In the genomic region with DNA sequence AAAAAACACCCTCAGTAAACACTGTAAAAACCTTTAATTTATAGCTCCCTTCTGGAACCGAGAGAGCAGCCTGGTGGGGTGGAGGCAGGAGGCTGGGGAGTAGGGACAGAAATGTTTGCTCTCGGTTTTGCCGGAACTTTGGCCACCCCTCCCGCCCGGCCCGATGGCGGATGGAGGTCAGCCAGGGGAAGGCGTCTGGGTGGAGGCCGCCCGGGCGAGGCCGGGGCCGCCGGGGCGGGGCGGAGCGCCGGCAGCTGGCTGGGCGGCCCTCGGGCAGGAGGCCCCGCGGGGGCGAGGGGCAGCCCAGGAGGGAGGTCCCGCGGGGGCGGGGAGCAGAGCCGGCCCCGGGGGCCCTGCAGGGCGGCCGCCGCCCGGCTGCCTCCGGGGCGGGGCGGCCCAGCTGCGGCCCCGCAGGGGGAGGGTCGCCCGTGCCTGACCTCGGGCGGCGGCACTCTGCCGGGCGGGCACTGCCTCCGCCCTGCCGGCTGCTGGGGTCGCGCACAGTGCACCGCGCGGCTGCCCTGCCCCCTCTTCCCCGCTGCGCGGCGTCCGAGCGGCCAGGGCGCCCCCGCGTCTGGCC, we compare ENCODE assay signal across 1 cellular context.
TF ChIP-seq lines count a peak whose summit lies in the region.

No MANE protein-coding gene starts in this region.

TF ChIP-seq in HepG2, 621 proteins besides CTCF, POLR2A, EP300 and RAD21 (continued from another document and continues in another):
- TF ChIP-seq, protein P1, sequence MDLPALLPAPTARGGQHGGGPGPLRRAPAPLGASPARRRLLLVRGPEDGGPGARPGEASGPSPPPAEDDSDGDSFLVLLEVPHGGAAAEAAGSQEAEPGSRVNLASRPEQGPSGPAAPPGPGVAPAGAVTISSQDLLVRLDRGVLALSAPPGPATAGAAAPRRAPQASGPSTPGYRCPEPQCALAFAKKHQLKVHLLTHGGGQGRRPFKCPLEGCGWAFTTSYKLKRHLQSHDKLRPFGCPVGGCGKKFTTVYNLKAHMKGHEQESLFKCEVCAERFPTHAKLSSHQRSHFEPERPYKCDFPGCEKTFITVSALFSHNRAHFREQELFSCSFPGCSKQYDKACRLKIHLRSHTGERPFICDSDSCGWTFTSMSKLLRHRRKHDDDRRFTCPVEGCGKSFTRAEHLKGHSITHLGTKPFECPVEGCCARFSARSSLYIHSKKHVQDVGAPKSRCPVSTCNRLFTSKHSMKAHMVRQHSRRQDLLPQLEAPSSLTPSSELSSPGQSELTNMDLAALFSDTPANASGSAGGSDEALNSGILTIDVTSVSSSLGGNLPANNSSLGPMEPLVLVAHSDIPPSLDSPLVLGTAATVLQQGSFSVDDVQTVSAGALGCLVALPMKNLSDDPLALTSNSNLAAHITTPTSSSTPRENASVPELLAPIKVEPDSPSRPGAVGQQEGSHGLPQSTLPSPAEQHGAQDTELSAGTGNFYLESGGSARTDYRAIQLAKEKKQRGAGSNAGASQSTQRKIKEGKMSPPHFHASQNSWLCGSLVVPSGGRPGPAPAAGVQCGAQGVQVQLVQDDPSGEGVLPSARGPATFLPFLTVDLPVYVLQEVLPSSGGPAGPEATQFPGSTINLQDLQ (CRISPR knock-in tag; IDR thresholded peaks at IDR 0.05): no peak
- TF ChIP-seq NFIC (IDR thresholded peaks at IDR 0.05; ENCODE audit: low read length) (no peak), ZNF546 (CRISPR knock-in tag; conservative IDR thresholded peaks at IDR 0.05) (no peak), RFXAP (CRISPR knock-in tag; IDR thresholded peaks at IDR 0.05; ENCODE audit: borderline replicate concordance) (no peak), KMT2A (CRISPR knock-in tag; IDR thresholded peaks at IDR 0.05) (no peak), THAP11 (CRISPR knock-in tag; IDR thresholded peaks at IDR 0.05) (no peak), TGIF2 (CRISPR knock-in tag; IDR thresholded peaks at IDR 0.05) (no peak), SIX1 (CRISPR knock-in tag; IDR thresholded peaks at IDR 0.05; ENCODE audit: borderline replicate concordance) (no peak), ZNF138 (CRISPR knock-in tag; IDR thresholded peaks at IDR 0.05; ENCODE audit: low read depth) (no peak), NPAS2 (CRISPR knock-in tag; IDR thresholded peaks at IDR 0.05; ENCODE audit: borderline replicate concordance) (no peak), ZNF614 (CRISPR knock-in tag; IDR thresholded peaks at IDR 0.05; ENCODE audit: borderline replicate concordance) (no peak), AGO2 (optimal IDR thresholded peaks at IDR 0.05; ENCODE audit: low read depth, low read length) (no peak), ZNF343 (CRISPR knock-in tag; IDR thresholded peaks at IDR 0.05) (no peak), ZNF570 (CRISPR knock-in tag; IDR thresholded peaks at IDR 0.05; ENCODE audit: borderline replicate concordance) (no peak), PPARG (CRISPR knock-in tag; conservative IDR thresholded peaks at IDR 0.05) (no peak), CREB1 (IDR thresholded peaks at IDR 0.05) (no peak), CREB1 (CRISPR knock-in tag; IDR thresholded peaks at IDR 0.05) (no peak), ZNF207 (IDR thresholded peaks at IDR 0.05; ENCODE audit: borderline replicate concordance) (no peak), XRCC5 (optimal IDR thresholded peaks at IDR 0.05; ENCODE audit: low read length) (peak; percentile 34), HMG20B (CRISPR knock-in tag; conservative IDR thresholded peaks at IDR 0.05) (no peak), ZFP36 (IDR thresholded peaks at IDR 0.05; ENCODE audit: borderline replicate concordance, low read depth, low read length, partially characterized antibody) (no peak), KDM2A (CRISPR knock-in tag; IDR thresholded peaks at IDR 0.05; ENCODE audit: borderline replicate concordance, low read depth) (0 out of 2 replicates have a peak, but pooled peaks have one; percentile 40), BHLHE40 (IDR thresholded peaks at IDR 0.05; ENCODE audit: low read length) (peak; percentile 70), RFX1 (IDR thresholded peaks at IDR 0.05) (no peak)
- TF ChIP-seq, protein P2, sequence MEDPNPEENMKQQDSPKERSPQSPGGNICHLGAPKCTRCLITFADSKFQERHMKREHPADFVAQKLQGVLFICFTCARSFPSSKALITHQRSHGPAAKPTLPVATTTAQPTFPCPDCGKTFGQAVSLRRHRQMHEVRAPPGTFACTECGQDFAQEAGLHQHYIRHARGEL (CRISPR knock-in tag; IDR thresholded peaks at IDR 0.05): no peak
- TF ChIP-seq, protein P3, sequence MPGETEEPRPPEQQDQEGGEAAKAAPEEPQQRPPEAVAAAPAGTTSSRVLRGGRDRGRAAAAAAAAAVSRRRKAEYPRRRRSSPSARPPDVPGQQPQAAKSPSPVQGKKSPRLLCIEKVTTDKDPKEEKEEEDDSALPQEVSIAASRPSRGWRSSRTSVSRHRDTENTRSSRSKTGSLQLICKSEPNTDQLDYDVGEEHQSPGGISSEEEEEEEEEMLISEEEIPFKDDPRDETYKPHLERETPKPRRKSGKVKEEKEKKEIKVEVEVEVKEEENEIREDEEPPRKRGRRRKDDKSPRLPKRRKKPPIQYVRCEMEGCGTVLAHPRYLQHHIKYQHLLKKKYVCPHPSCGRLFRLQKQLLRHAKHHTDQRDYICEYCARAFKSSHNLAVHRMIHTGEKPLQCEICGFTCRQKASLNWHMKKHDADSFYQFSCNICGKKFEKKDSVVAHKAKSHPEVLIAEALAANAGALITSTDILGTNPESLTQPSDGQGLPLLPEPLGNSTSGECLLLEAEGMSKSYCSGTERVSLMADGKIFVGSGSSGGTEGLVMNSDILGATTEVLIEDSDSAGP (CRISPR knock-in tag; IDR thresholded peaks at IDR 0.05; ENCODE audit: borderline replicate concordance): no peak
- TF ChIP-seq, protein P4, sequence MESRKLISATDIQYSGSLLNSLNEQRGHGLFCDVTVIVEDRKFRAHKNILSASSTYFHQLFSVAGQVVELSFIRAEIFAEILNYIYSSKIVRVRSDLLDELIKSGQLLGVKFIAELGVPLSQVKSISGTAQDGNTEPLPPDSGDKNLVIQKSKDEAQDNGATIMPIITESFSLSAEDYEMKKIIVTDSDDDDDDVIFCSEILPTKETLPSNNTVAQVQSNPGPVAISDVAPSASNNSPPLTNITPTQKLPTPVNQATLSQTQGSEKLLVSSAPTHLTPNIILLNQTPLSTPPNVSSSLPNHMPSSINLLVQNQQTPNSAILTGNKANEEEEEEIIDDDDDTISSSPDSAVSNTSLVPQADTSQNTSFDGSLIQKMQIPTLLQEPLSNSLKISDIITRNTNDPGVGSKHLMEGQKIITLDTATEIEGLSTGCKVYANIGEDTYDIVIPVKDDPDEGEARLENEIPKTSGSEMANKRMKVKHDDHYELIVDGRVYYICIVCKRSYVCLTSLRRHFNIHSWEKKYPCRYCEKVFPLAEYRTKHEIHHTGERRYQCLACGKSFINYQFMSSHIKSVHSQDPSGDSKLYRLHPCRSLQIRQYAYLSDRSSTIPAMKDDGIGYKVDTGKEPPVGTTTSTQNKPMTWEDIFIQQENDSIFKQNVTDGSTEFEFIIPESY (CRISPR knock-in tag; IDR thresholded peaks at IDR 0.05): no peak
- TF ChIP-seq, protein P5, sequence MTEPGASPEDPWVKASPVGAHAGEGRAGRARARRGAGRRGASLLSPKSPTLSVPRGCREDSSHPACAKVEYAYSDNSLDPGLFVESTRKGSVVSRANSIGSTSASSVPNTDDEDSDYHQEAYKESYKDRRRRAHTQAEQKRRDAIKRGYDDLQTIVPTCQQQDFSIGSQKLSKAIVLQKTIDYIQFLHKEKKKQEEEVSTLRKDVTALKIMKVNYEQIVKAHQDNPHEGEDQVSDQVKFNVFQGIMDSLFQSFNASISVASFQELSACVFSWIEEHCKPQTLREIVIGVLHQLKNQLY (CRISPR knock-in tag; IDR thresholded peaks at IDR 0.05): no peak
- TF ChIP-seq, protein P6, sequence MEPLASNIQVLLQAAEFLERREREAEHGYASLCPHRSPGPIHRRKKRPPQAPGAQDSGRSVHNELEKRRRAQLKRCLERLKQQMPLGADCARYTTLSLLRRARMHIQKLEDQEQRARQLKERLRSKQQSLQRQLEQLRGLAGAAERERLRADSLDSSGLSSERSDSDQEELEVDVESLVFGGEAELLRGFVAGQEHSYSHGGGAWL (CRISPR knock-in tag; IDR thresholded peaks at IDR 0.05): no peak
- TF ChIP-seq, protein P7, sequence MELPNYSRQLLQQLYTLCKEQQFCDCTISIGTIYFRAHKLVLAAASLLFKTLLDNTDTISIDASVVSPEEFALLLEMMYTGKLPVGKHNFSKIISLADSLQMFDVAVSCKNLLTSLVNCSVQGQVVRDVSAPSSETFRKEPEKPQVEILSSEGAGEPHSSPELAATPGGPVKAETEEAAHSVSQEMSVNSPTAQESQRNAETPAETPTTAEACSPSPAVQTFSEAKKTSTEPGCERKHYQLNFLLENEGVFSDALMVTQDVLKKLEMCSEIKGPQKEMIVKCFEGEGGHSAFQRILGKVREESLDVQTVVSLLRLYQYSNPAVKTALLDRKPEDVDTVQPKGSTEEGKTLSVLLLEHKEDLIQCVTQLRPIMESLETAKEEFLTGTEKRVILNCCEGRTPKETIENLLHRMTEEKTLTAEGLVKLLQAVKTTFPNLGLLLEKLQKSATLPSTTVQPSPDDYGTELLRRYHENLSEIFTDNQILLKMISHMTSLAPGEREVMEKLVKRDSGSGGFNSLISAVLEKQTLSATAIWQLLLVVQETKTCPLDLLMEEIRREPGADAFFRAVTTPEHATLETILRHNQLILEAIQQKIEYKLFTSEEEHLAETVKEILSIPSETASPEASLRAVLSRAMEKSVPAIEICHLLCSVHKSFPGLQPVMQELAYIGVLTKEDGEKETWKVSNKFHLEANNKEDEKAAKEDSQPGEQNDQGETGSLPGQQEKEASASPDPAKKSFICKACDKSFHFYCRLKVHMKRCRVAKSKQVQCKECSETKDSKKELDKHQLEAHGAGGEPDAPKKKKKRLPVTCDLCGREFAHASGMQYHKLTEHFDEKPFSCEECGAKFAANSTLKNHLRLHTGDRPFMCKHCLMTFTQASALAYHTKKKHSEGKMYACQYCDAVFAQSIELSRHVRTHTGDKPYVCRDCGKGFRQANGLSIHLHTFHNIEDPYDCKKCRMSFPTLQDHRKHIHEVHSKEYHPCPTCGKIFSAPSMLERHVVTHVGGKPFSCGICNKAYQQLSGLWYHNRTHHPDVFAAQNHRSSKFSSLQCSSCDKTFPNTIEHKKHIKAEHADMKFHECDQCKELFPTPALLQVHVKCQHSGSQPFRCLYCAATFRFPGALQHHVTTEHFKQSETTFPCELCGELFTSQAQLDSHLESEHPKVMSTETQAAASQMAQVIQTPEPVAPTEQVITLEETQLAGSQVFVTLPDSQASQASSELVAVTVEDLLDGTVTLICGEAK (IDR thresholded peaks at IDR 0.05): no peak
- TF ChIP-seq, protein P7 (CRISPR knock-in tag; IDR thresholded peaks at IDR 0.05): no peak
- TF ChIP-seq, protein P8, sequence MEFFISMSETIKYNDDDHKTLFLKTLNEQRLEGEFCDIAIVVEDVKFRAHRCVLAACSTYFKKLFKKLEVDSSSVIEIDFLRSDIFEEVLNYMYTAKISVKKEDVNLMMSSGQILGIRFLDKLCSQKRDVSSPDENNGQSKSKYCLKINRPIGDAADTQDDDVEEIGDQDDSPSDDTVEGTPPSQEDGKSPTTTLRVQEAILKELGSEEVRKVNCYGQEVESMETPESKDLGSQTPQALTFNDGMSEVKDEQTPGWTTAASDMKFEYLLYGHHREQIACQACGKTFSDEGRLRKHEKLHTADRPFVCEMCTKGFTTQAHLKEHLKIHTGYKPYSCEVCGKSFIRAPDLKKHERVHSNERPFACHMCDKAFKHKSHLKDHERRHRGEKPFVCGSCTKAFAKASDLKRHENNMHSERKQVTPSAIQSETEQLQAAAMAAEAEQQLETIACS (CRISPR knock-in tag; IDR thresholded peaks at IDR 0.05): no peak
- TF ChIP-seq, protein P9, sequence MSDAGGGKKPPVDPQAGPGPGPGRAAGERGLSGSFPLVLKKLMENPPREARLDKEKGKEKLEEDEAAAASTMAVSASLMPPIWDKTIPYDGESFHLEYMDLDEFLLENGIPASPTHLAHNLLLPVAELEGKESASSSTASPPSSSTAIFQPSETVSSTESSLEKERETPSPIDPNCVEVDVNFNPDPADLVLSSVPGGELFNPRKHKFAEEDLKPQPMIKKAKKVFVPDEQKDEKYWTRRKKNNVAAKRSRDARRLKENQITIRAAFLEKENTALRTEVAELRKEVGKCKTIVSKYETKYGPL (CRISPR knock-in tag; IDR thresholded peaks at IDR 0.05): no peak
- TF ChIP-seq, protein P10, sequence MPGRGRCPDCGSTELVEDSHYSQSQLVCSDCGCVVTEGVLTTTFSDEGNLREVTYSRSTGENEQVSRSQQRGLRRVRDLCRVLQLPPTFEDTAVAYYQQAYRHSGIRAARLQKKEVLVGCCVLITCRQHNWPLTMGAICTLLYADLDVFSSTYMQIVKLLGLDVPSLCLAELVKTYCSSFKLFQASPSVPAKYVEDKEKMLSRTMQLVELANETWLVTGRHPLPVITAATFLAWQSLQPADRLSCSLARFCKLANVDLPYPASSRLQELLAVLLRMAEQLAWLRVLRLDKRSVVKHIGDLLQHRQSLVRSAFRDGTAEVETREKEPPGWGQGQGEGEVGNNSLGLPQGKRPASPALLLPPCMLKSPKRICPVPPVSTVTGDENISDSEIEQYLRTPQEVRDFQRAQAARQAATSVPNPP (CRISPR knock-in tag; IDR thresholded peaks at IDR 0.05): no peak
